In genomic region chr10:28496017-28496416, GRCh38 we compare ENCODE assay signal across 13 cellular contexts. TPM values are rescaled to one million over a fixed set of nuclear protein-coding genes. Genes with fewer than 3 reads are reported as not detected.
DNase-seq lines count a peak whose midpoint lies in the region; ATAC-seq, FAIRE-seq and TF ChIP-seq lines count a peak whose summit lies in the region.
"Had no signal": no experiment of that assay in that cellular context is flagged by ENCODE, and none has a peak within 500 bp of the region (broad histone marks: within the 10 kb centered on the region; RNA-seq: fewer than 3 reads in every experiment).

No MANE protein-coding gene starts in this region.

- no peak overlapping the region for H3K9ac ChIP-seq in K562 (ENCODE audit: insufficient read depth in 1 of 2, low read depth in 2 of 2, low read length in 2 of 2)

- CTCF ChIA-PET in K562 (lab: Yijun Ruan, JAX; ENCODE audit: low intra/inter-chr PET ratio), result no interaction called here

- H3K9me3 ChIP-seq in K562 (replicated peaks; ENCODE audit: control insufficient read depth, insufficient read depth, low read depth, low read length), result no peaks in the 10 kb centered on the region
- no peaks in the 10 kb centered on the region for H3K9me3 ChIP-seq in neutrophil
- H3K9me3 ChIP-seq: A549, BE2C, HAP-1 had no signal

- H3K4me1 ChIP-seq in K562 (replicated peaks in 1 of 2; ENCODE audit: control insufficient read depth in 2 of 2, insufficient read depth in 2 of 2, low read length in 2 of 2) (peaks cover 13 to 27% of the 10 kb centered on the region in 2 experiments; a peak in 4 of 5 replicates), neutrophil (ENCODE audit: control insufficient read depth in 1 of 2, insufficient read depth in 1 of 2, low read depth in 1 of 2, low read length in 1 of 2) (peaks cover 60 to 65% of the 10 kb centered on the region in 2 experiments)
- H3K4me1 ChIP-seq: A549, BE2C had no signal

- WGBS in K562 (ENCODE audit: insufficient coverage, low coverage, missing lambda C conversion rate), result 12% methylated on average over 3 of the region's 3 CpGs

- no peak overlapping the region for H3K4me3 ChIP-seq in K562
- H3K4me3 ChIP-seq in neutrophil (ENCODE audit: low read depth in 1 of 2, low read length in 1 of 2), result no peak overlapping the region
- H3K4me3 ChIP-seq: A549, HAP-1 had no signal

- no peak for TF ChIP-seq CTCF in C4-2B (conservative IDR thresholded peaks at IDR 0.05)
- no peak for TF ChIP-seq CTCF in K562 (IDR thresholded peaks at IDR 0.05 in 2 of 3, conservative IDR thresholded peaks at IDR 0.05 in 1 of 3; ENCODE audit: insufficient read depth in 2 of 3, low read depth in 1 of 3, low read length in 3 of 3)
- TF ChIP-seq CTCF in neutrophil (IDR thresholded peaks at IDR 0.05), result no peak

- TF ChIP-seq POLR2A in K562 (conservative IDR thresholded peaks at IDR 0.05), result no peak

- H3K27ac ChIP-seq in C4-2B (peak overlapping the region; percentile 41; the same call in 1 of the 2 replicates), K562 (ENCODE audit: extremely low read depth, low read depth, low read length) (no peak overlapping the region), neutrophil (peak overlapping the region; percentile 86)
- H3K27ac ChIP-seq: A549 had no signal

- no peaks in the 10 kb centered on the region for H3K36me3 ChIP-seq in K562 (ENCODE audit: control insufficient read depth, insufficient read depth, low read length)
- no peaks in the 10 kb centered on the region for H3K36me3 ChIP-seq in neutrophil
- H3K36me3 ChIP-seq: BE2C, HAP-1 had no signal

- DNase-seq in G401 (ENCODE audit: low spot score) (peak; percentile 27), K562 (ENCODE audit: extremely low read depth in 1 of 4, low spot score in 3 of 4) (peak in 1 of 4 experiments; percentile 33), amygdala (lab: John Stamatoyannopoulos, UW) (no peak)
- DNase-seq: BE2C; CD8-positive, alpha-beta memory T cell; KBM-7 had no signal

- H3K27me3 ChIP-seq in K562 (ENCODE audit: control insufficient read depth in 2 of 2, insufficient read depth in 2 of 2, low read length in 2 of 2) (no peaks in the 10 kb centered on the region), neutrophil (no peaks in the 10 kb centered on the region)
- H3K27me3 ChIP-seq: BE2C had no signal

- no peaks in the 10 kb centered on the region for H3K79me2 ChIP-seq in K562 (ENCODE audit: control insufficient read depth, insufficient read depth, low read length)

- TF ChIP-seq RAD21 in K562 (CRISPR knock-in tag; conservative IDR thresholded peaks at IDR 0.05 in 1 of 2, IDR thresholded peaks at IDR 0.05 in 1 of 2), result no peak

- ATAC-seq in K562, result no peak
- no peak for ATAC-seq in GM18867 (IDR thresholded peaks at IDR 0.05; ENCODE audit: unreplicated experiment)
- ATAC-seq in HG02840 (IDR thresholded peaks at IDR 0.05; ENCODE audit: low FRiP score, unreplicated experiment), result no peak
- ATAC-seq: A549 had no signal

- no peak overlapping the region for H2AFZ ChIP-seq in K562 (ENCODE audit: low read depth, low read length)

- in situ Hi-C loops in G401 (cut with HindIII; ENCODE audit: low sequenced_read_pairs), result no loop called here
- in situ Hi-C loops in K562 (cut with MboI), result no loop called here

- intact Hi-C loops in K562 (cut with micrococcal nuclease), result no loop called here

- no peaks in the 10 kb centered on the region for H3K9me1 ChIP-seq in K562 (ENCODE audit: control insufficient read depth, insufficient read depth, low read length)

- H4K20me1 ChIP-seq in K562 (replicated peaks; ENCODE audit: control insufficient read depth, insufficient read depth, low read length), result no peaks in the 10 kb centered on the region

- no peak for TF ChIP-seq EP300 in K562 (IDR thresholded peaks at IDR 0.05; ENCODE audit: low read length)

- POLR2A ChIA-PET in K562 (lab: Yijun Ruan, JAX), result interaction anchor here (0.6 to 0.8 kb wide), 2 partner anchors 17 to 59 kb away, joined by 3 to 4 read pairs; no protein-coding TSS in a partner anchor

- no TSS peak for BruUV-seq in K562 (replicated peaks; lab: Mats Ljungman, UMichigan)

- no peak for FAIRE-seq in K562 (lab: Jason Lieb, UNC)
- FAIRE-seq: A549, H1 had no signal

- no peak overlapping the region for H3K4me2 ChIP-seq in K562 (ENCODE audit: insufficient read depth, low read length)
- H3K4me2 ChIP-seq: A549 had no signal

TF ChIP-seq in K562, 482 proteins besides CTCF, POLR2A, EP300 and RAD21:
- TF ChIP-seq NRF1 (conservative IDR thresholded peaks at IDR 0.05 in 1 of 2, IDR thresholded peaks at IDR 0.05 in 1 of 2), result no peak
- TF ChIP-seq MEF2A (IDR thresholded peaks at IDR 0.05; ENCODE audit: control insufficient read depth, low read depth, low read length), result no peak
- TF ChIP-seq HMBOX1 (IDR thresholded peaks at IDR 0.05), result peak; percentile 83
- no peak for TF ChIP-seq ZBTB2 (IDR thresholded peaks at IDR 0.05)
- no peak for TF ChIP-seq CREB3L1 (IDR thresholded peaks at IDR 0.05; ENCODE audit: borderline replicate concordance, low read depth)
- 0 out of 2 replicates have a peak, but pooled peaks have one; percentile 78 for TF ChIP-seq ADNP (tag; IDR thresholded peaks at IDR 0.05)
- no peak for TF ChIP-seq MTF1 (CRISPR knock-in tag; IDR thresholded peaks at IDR 0.05; ENCODE audit: borderline replicate concordance)
- TF ChIP-seq PML (IDR thresholded peaks at IDR 0.05; ENCODE audit: low read length), result no peak
- TF ChIP-seq TARDBP (IDR thresholded peaks at IDR 0.05), result no peak

RNA-seq across cellular contexts. Expression of gene WAC, which starts 36.9 kb away (rescaled TPM):
- total RNA-seq in G401 (2014; rRNA removed; shearing (Covaris generic)), result 33.5 and 56.5 TPM in 2 replicates
- total RNA-seq in K562 (2011; cell fraction: chromatin; rRNA removed; ENCODE audit: low replicate concordance), result 109 and 323 TPM in 2 replicates
- total RNA-seq in K562 (2011; cell fraction: nucleolus; rRNA removed), result 50.0 and 61.3 TPM in 2 replicates
- total RNA-seq in K562 (2011; cell fraction: nucleoplasm; rRNA removed), result 147 and 225 TPM in 2 replicates
- total RNA-seq in K562 (2014; rRNA removed), result 54.2 and 58.3 TPM in 2 replicates
- 83.0 and 94.0 TPM in 2 replicates for total RNA-seq in K562 (2014; rRNA removed; fragmentation: Illumina TruSeq; extraction: Trizol)
- 76.1 and 78.2 TPM in 2 replicates for total RNA-seq in K562 (2015; rRNA removed; fragmentation: Illumina TruSeq; extraction: Trizol)
- 69.8 and 79.9 TPM in 2 replicates for total RNA-seq in K562 (2021)
- polyA plus RNA-seq in K562 (2011; rRNA removed), result 113 and 123 TPM in 2 replicates
- polyA plus RNA-seq in K562 (2011; cell fraction: cytosol; rRNA removed), result 56.4 and 68.4 TPM in 2 replicates
- polyA plus RNA-seq in K562 (2011; cell fraction: nucleus; rRNA removed), result 71.5 and 89.2 TPM in 2 replicates
- polyA plus RNA-seq in K562 (2012), result 51.5 and 71.6 TPM in 2 replicates
- 96.7 and 116 TPM in 2 replicates for polyA plus RNA-seq in K562 (2014; fragmentation: Illumina TruSeq; extraction: Trizol)
- 10 to 100 TPM; 24.8 to 25.3 TPM for polyA plus RNA-seq in K562 (2014; fragmentation: Nextera tagmentation; extraction: Ambion mirVana)
- 51.5 and 56.8 TPM in 2 replicates for polyA plus RNA-seq in K562 (2014; rRNA removed)
- polyA minus RNA-seq in K562 (2011; rRNA and poly(A)+ RNA removed), result 125 and 138 TPM in 2 replicates
- polyA minus RNA-seq in K562 (2011; cell fraction: cytosol; rRNA and poly(A)+ RNA removed), result 39.5 and 43.6 TPM in 2 replicates
- polyA minus RNA-seq in K562 (2011; cell fraction: nucleus; rRNA and poly(A)+ RNA removed), result 62.7 and 93.2 TPM in 2 replicates
